Comparison of ENCODE assay signal across 1 cellular context in genomic region chr14:22558221-22558913, GRCh38.
TF ChIP-seq lines count a peak whose summit lies in the region.

No MANE protein-coding gene starts in this region.

TF ChIP-seq in HepG2, 621 proteins besides CTCF, POLR2A, EP300 and RAD21 (continued from another document):
- TF ChIP-seq ZXDC (CRISPR knock-in tag; IDR thresholded peaks at IDR 0.05) = peak; percentile 20; the same call in 1 of the 2 replicates
- TF ChIP-seq ZNF513 (CRISPR knock-in tag; conservative IDR thresholded peaks at IDR 0.05) = no peak
- TF ChIP-seq ZNF280B (CRISPR knock-in tag; IDR thresholded peaks at IDR 0.05; ENCODE audit: borderline replicate concordance) = peak; percentile 92
- no peak for TF ChIP-seq ZFP37 (CRISPR knock-in tag; IDR thresholded peaks at IDR 0.05; ENCODE audit: borderline replicate concordance)
- no peak for TF ChIP-seq SUZ12 (IDR thresholded peaks at IDR 0.05; ENCODE audit: low read depth, low read length)
- 0 out of 2 replicates have a peak, but pooled peaks have one; percentile 4 for TF ChIP-seq ZBTB26 (CRISPR knock-in tag; IDR thresholded peaks at IDR 0.05; ENCODE audit: borderline replicate concordance)
- TF ChIP-seq ZNF550 (CRISPR knock-in tag; IDR thresholded peaks at IDR 0.05; ENCODE audit: borderline replicate concordance) = peak; percentile 33; the same call in 1 of the 2 replicates
- TF ChIP-seq ZNF740 (CRISPR knock-in tag; IDR thresholded peaks at IDR 0.05) = no peak
- TF ChIP-seq TFE3 (CRISPR knock-in tag; IDR thresholded peaks at IDR 0.05) = no peak
- 0 out of 2 replicates have a peak, but pooled peaks have one; percentile 37 for TF ChIP-seq ZNF678 (CRISPR knock-in tag; IDR thresholded peaks at IDR 0.05)
- no peak for TF ChIP-seq ESRRA (CRISPR knock-in tag; IDR thresholded peaks at IDR 0.05; ENCODE audit: low read depth)
- TF ChIP-seq ZNF704 (CRISPR knock-in tag; IDR thresholded peaks at IDR 0.05; ENCODE audit: borderline replicate concordance) = no peak
- TF ChIP-seq ZSCAN21 (CRISPR knock-in tag; IDR thresholded peaks at IDR 0.05; ENCODE audit: borderline replicate concordance) = peak; percentile 62; the same call in 1 of the 2 replicates
- TF ChIP-seq EEA1 (CRISPR knock-in tag; IDR thresholded peaks at IDR 0.05; ENCODE audit: borderline replicate concordance) = 0 out of 2 replicates have a peak, but pooled peaks have one; percentile 45
- TF ChIP-seq ZNF546 (CRISPR knock-in tag; conservative IDR thresholded peaks at IDR 0.05) = no peak
- TF ChIP-seq ARNTL (CRISPR knock-in tag; IDR thresholded peaks at IDR 0.05) = no peak
- no peak for TF ChIP-seq HOXA5 (CRISPR knock-in tag; IDR thresholded peaks at IDR 0.05)
- no peak for TF ChIP-seq BRCA1 (CRISPR knock-in tag; IDR thresholded peaks at IDR 0.05)
- 0 out of 2 replicates have a peak, but pooled peaks have one; percentile 48 for TF ChIP-seq ZNF230 (CRISPR knock-in tag; IDR thresholded peaks at IDR 0.05)
